8 cellular contexts compared by ENCODE assay signal in the genomic region with DNA sequence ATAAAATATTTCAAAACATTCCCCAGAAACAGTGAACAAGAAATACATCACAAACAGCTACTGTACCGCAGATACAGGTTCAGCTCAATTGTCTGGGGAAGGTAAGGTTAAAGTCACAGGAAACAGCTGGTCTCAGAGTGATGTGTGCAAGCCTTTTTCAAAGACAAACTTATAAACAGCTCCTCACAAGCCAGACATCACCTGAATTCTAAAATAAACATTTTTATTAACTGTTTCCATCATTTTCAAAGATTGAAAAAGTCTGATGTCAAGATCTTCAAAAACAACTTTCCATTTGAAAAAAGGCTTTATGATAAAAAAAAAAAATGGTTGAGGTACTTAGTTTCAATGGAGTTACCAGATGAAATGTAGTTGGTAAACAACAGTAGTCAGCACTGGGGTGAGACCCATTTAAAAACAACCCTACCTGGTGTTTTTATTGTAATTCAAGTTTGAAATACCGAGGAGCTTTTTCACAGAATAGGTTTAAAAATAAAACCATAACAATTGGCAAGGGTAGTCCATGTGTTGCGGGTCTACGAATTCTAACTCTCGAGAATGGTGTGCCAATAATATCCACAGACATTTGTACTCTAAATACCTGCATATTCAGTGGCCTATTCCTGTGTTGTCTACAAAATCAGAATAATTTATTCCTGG. TPM values are rescaled to one million over a fixed set of nuclear protein-coding genes. Genes with fewer than 3 reads are reported as not detected.
A peak's percentile ranks its signal among the peaks of the same experiment; 100 is the strongest.
DNase-seq lines count a peak whose midpoint lies in the region; ATAC-seq, FAIRE-seq and TF ChIP-seq lines count a peak whose summit lies in the region.

No MANE protein-coding gene starts in this region.

- 3 to 4% (median 4%) methylated on average over 5 of the region's 5 CpGs for WGBS in heart left ventricle, 4 donors
- WGBS in HepG2 (ENCODE audit: low lambda C conversion rate) = 89% methylated on average over 5 of the region's 5 CpGs

- H3K4me3 ChIP-seq in heart left ventricle = peak overlapping the region; percentile 76 to 96 (median 92)
- peak overlapping the region in 2 of 3 experiments; percentile 2 to 18; a peak in 2 of 6 replicates for H3K4me3 ChIP-seq in HepG2 (replicated peaks in 1 of 3; ENCODE audit: insufficient read depth in 1 of 3, low read depth in 2 of 3, low read length in 3 of 3)

- H3K27me3 ChIP-seq in heart left ventricle = no peaks in the 10 kb centered on the region
- no peaks in the 10 kb centered on the region; a peak in 1 of 5 replicates for H3K27me3 ChIP-seq in HepG2 (ENCODE audit: control insufficient read depth in 1 of 2, insufficient read depth in 2 of 2, low read length in 2 of 2)

- H3K27ac ChIP-seq in heart left ventricle (peak overlapping the region; percentile 18 to 100 (median 98)), HepG2 (ENCODE audit: extremely low read length, insufficient read depth, low read length) (no peak overlapping the region)

- H3K4me1 ChIP-seq in heart left ventricle (peaks cover 0 to 70% (median 30%) of the 10 kb centered on the region in 12 donors), HepG2 (ENCODE audit: insufficient read depth, low read length) (peaks cover 78% of the 10 kb centered on the region)

- H3K4me2 ChIP-seq in HepG2 (ENCODE audit: low read depth, low read length) = peak overlapping the region; percentile 79

- in situ Hi-C loops in HepG2 (cut with HindIII; ENCODE audit: extremely low pct_ligation_motif_present, low pct_unique_long_range_greater_than_20kb) = loop anchor here (10.0 kb wide), 1 partner anchor 327 kb away; no protein-coding TSS in a partner anchor

- BruUV-seq in HepG2 (replicated peaks; lab: Mats Ljungman, UMichigan) = no TSS peak

- H3K9me3 ChIP-seq in heart left ventricle (no peaks in the 10 kb centered on the region), HepG2 (ENCODE audit: low read length) (no peaks in the 10 kb centered on the region)

- H3K9me3 Mint-ChIP-seq in activated naive CD8-positive, alpha-beta T cell (ENCODE audit: low read depth) = no peaks in the 10 kb centered on the region
- no peaks in the 10 kb centered on the region for H3K9me3 Mint-ChIP-seq in type B pancreatic cell

- H3K36me3 ChIP-seq in heart left ventricle = peaks cover 0 to 37% (median 20%) of the 10 kb centered on the region in 9 donors
- H3K36me3 ChIP-seq in HepG2 (replicated peaks in 1 of 2; ENCODE audit: control insufficient read depth in 1 of 2, insufficient read depth in 2 of 2, low read length in 2 of 2) = no peaks in the 10 kb centered on the region

- TF ChIP-seq EP300 in HepG2 (IDR thresholded peaks at IDR 0.05; ENCODE audit: low read depth in 2 of 2, low read length in 2 of 2) (no peak), HepG2 (CRISPR knock-in tag; IDR thresholded peaks at IDR 0.05; ENCODE audit: borderline replicate concordance) (no peak)

- intact Hi-C loops in heart left ventricle (cut with DNase I) (loop anchor here (2.0 to 10.0 kb wide), 18 partner anchors 103 to 759 kb away; no protein-coding TSS in a partner anchor), Right ventricle myocardium superior (cut with DNase I) (loop anchor here (5.0 to 10.0 kb wide), 3 partner anchors 139 to 757 kb away; no protein-coding TSS in a partner anchor), HepG2 (cut with micrococcal nuclease; ENCODE audit: unreplicated experiment) (loop anchor here (10.0 kb wide), 2 partner anchors 107 to 207 kb away; no protein-coding TSS in a partner anchor)

- no peak for FAIRE-seq in HepG2 (lab: Jason Lieb, UNC)

- peak overlapping the region; percentile 96 for H3K27ac Mint-ChIP-seq in activated naive CD8-positive, alpha-beta T cell
- peak overlapping the region; percentile 63 for H3K27ac Mint-ChIP-seq in type B pancreatic cell

- H3K36me3 Mint-ChIP-seq in activated naive CD8-positive, alpha-beta T cell = peaks cover 25% of the 10 kb centered on the region
- peaks cover 63% of the 10 kb centered on the region for H3K36me3 Mint-ChIP-seq in type B pancreatic cell

- no peaks in the 10 kb centered on the region for H3K27me3 Mint-ChIP-seq in activated naive CD8-positive, alpha-beta T cell
- no peaks in the 10 kb centered on the region for H3K27me3 Mint-ChIP-seq in type B pancreatic cell

- H3K4me3 Mint-ChIP-seq in activated naive CD8-positive, alpha-beta T cell = peak overlapping the region; percentile 93
- H3K4me3 Mint-ChIP-seq in type B pancreatic cell = peak overlapping the region; percentile 97

- no peak for TF ChIP-seq CTCF in heart left ventricle (IDR thresholded peaks at IDR 0.05)
- TF ChIP-seq CTCF in HepG2 (CRISPR knock-in tag; IDR thresholded peaks at IDR 0.05) = no peak
- TF ChIP-seq CTCF in type B pancreatic cell (conservative IDR thresholded peaks at IDR 0.05) = no peak

- no peak overlapping the region for H2AFZ ChIP-seq in HepG2 (ENCODE audit: low read length)

- peaks cover 41% of the 10 kb centered on the region for H4K20me1 ChIP-seq in HepG2 (ENCODE audit: insufficient read depth, low read length)

- no peak for DNase-seq in heart left ventricle
- no peak for DNase-seq in Right ventricle myocardium superior
- no peak for DNase-seq in HepG2 (ENCODE audit: low spot score)
- no peak for DNase-seq in type B pancreatic cell (ENCODE audit: extremely low spot score, unreplicated experiment)
- DNase-seq in germinal center (ENCODE audit: low spot score) = no peak
- DNase-seq in iPS-NIHi7 (ENCODE audit: extremely low spot score) = no peak
- DNase-seq in SW480 (ENCODE audit: low spot score) = no peak

- H3K9ac ChIP-seq in HepG2 (ENCODE audit: insufficient read depth, low read depth, low read length) = no peak overlapping the region

- no peak for ATAC-seq in heart left ventricle
- no peak for ATAC-seq in Right ventricle myocardium superior (ENCODE audit: poor library complexity)
- ATAC-seq in HepG2 = no peak

- peaks cover 40% of the 10 kb centered on the region for H3K4me1 Mint-ChIP-seq in activated naive CD8-positive, alpha-beta T cell (ENCODE audit: low read depth)
- peaks cover 44% of the 10 kb centered on the region for H3K4me1 Mint-ChIP-seq in type B pancreatic cell (ENCODE audit: unreplicated experiment)

- TF ChIP-seq RAD21 in HepG2 (CRISPR knock-in tag; IDR thresholded peaks at IDR 0.05) = no peak

- TF ChIP-seq POLR2A in heart left ventricle (IDR thresholded peaks at IDR 0.05) (no peak), HepG2 (IDR thresholded peaks at IDR 0.05; ENCODE audit: insufficient read depth in 1 of 2, low read depth in 2 of 2, low read length in 2 of 2) (no peak)

- CTCF ChIA-PET in HepG2 (lab: Yijun Ruan, JAX; ENCODE audit: low intra/inter-chr PET ratio, low total read pairs) = no interaction called here

- POLR2A ChIA-PET in HepG2 (lab: Yijun Ruan, JAX) = interaction anchor here (0.7 kb wide), 1 partner anchor 78 kb away, joined by 3 read pairs; no protein-coding TSS in a partner anchor

- H3K79me2 ChIP-seq in HepG2 (ENCODE audit: insufficient read depth, low read length) = peaks cover 59% of the 10 kb centered on the region

TF ChIP-seq in HepG2, 621 proteins besides CTCF, POLR2A, EP300 and RAD21:
- TF ChIP-seq, protein P1, sequence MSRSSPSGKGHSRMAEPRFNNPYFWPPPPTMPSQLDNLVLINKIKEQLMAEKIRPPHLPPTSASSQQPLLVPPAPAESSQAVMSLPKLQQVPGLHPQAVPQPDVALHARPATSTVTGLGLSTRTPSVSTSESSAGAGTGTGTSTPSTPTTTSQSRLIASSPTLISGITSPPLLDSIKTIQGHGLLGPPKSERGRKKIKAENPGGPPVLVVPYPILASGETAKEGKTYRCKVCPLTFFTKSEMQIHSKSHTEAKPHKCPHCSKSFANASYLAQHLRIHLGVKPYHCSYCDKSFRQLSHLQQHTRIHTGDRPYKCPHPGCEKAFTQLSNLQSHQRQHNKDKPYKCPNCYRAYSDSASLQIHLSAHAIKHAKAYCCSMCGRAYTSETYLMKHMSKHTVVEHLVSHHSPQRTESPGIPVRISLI (CRISPR knock-in tag; IDR thresholded peaks at IDR 0.05; ENCODE audit: borderline replicate concordance) = no peak
- TF ChIP-seq, protein P2, sequence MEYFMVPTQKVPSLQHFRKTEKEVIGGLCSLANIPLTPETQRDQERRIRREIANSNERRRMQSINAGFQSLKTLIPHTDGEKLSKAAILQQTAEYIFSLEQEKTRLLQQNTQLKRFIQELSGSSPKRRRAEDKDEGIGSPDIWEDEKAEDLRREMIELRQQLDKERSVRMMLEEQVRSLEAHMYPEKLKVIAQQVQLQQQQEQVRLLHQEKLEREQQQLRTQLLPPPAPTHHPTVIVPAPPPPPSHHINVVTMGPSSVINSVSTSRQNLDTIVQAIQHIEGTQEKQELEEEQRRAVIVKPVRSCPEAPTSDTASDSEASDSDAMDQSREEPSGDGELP (IDR thresholded peaks at IDR 0.05; ENCODE audit: borderline replicate concordance, low read depth) = peak; percentile 40; the same call in 1 of the 2 replicates

RNA-seq across cellular contexts. Expression of gene BTG1, which starts 3.9 kb away (rescaled TPM):
- total RNA-seq in heart left ventricle = 100 to 1,000 TPM in 1 of 9 donors, 10 to 100 TPM in 8; 20.5 to 120 (median 58.3) TPM
- polyA plus RNA-seq in heart left ventricle = 10 to 100 TPM; 23.5 to 25.1 TPM
- 74.1 TPM for total RNA-seq in Right ventricle myocardium superior
- total RNA-seq in HepG2 (2016; rRNA removed; fragmentation: Illumina TruSeq; extraction: Trizol) = 7.5 and 9.8 TPM in 2 replicates
- 2.4 and 5.7 TPM in 2 replicates for total RNA-seq in HepG2 (2016; cell fraction: cytosol; rRNA removed; fragmentation: Illumina TruSeq; extraction: Trizol; ENCODE audit: low read depth)
- total RNA-seq in HepG2 (2016; cell fraction: insoluble cytoplasmic fraction; rRNA removed; fragmentation: Illumina TruSeq; extraction: Trizol) = 5.9 and 8.9 TPM in 2 replicates
- 8.8 and 11.0 TPM in 2 replicates for total RNA-seq in HepG2 (2016; cell fraction: membrane; rRNA removed; fragmentation: Illumina TruSeq; extraction: Trizol)
- 15.4 TPM in 2 replicates for total RNA-seq in HepG2 (2016; cell fraction: nucleus; rRNA removed; fragmentation: Illumina TruSeq; extraction: Trizol)
- polyA plus RNA-seq in HepG2 (2011; rRNA removed) = 16.7 and 20.2 TPM in 2 replicates
- 12.2 and 14.4 TPM in 2 replicates for polyA plus RNA-seq in HepG2 (2011; cell fraction: cytosol; rRNA removed)
- polyA plus RNA-seq in HepG2 (2011; cell fraction: nucleus; rRNA removed) = 6.9 and 13.9 TPM in 2 replicates
- polyA plus RNA-seq in HepG2 (2012) = 22.3 and 32.9 TPM in 2 replicates
- polyA plus RNA-seq in HepG2 (2016; cell fraction: cytosol; fragmentation: Illumina TruSeq; extraction: Trizol; ENCODE audit: low read depth) = 5.9 and 6.6 TPM in 2 replicates
- 13.5 and 13.8 TPM in 2 replicates for polyA plus RNA-seq in HepG2 (2016; cell fraction: insoluble cytoplasmic fraction; fragmentation: Illumina TruSeq; extraction: Trizol; ENCODE audit: low read depth)
- 14.3 TPM in 2 replicates for polyA plus RNA-seq in HepG2 (2016; cell fraction: membrane; fragmentation: Illumina TruSeq; extraction: Trizol; ENCODE audit: low read depth)
- polyA plus RNA-seq in HepG2 (2016; cell fraction: nucleus; fragmentation: Illumina TruSeq; extraction: Trizol; ENCODE audit: insufficient read depth, low read depth) = 12.5 and 15.4 TPM in 2 replicates
- polyA minus RNA-seq in HepG2 (2011; rRNA and poly(A)+ RNA removed; ENCODE audit: low replicate concordance) = 33.4 and 51.6 TPM in 2 replicates
- polyA minus RNA-seq in HepG2 (2011; cell fraction: cytosol; rRNA and poly(A)+ RNA removed) = 10.3 and 17.6 TPM in 2 replicates
- 40.3 and 44.8 TPM in 2 replicates for polyA minus RNA-seq in HepG2 (2011; cell fraction: nucleus; rRNA and poly(A)+ RNA removed)
- total RNA-seq in type B pancreatic cell (ENCODE audit: low replicate concordance) = 111 and 116 TPM in 2 replicates
